Comparison of ENCODE assay signal across 2 cellular contexts in genomic region chr7:132390705-132391104, GRCh38.
TF ChIP-seq lines count a peak whose summit lies in the region.

No MANE protein-coding gene starts in this region.

TF ChIP-seq in A549, 52 proteins besides CTCF, POLR2A, EP300 and RAD21:
- TF ChIP-seq MAX (IDR thresholded peaks at IDR 0.05), result no peak
- TF ChIP-seq RARB (CRISPR knock-in tag; IDR thresholded peaks at IDR 0.05), result no peak
- TF ChIP-seq FOXS1 (CRISPR knock-in tag; IDR thresholded peaks at IDR 0.05), result no peak
- no peak for TF ChIP-seq EHMT2 (IDR thresholded peaks at IDR 0.05; ENCODE audit: low read depth)
- no peak for TF ChIP-seq EHF (CRISPR knock-in tag; IDR thresholded peaks at IDR 0.05)
- no peak for TF ChIP-seq ESRRA (IDR thresholded peaks at IDR 0.05; ENCODE audit: borderline replicate concordance, low read length)
- TF ChIP-seq E2F6 (IDR thresholded peaks at IDR 0.05; ENCODE audit: borderline replicate concordance, low read depth), result no peak
- no peak for TF ChIP-seq MAFK (IDR thresholded peaks at IDR 0.05; ENCODE audit: partially characterized antibody)

TF ChIP-seq in IMR-90, 13 proteins besides CTCF, POLR2A, EP300 and RAD21:
- TF ChIP-seq RCOR1 (IDR thresholded peaks at IDR 0.05; ENCODE audit: insufficient replicate concordance, low read length), result no peak
- no peak for TF ChIP-seq CEBPB (IDR thresholded peaks at IDR 0.05; ENCODE audit: low read depth, low read length)
- no peak for TF ChIP-seq MAFK (IDR thresholded peaks at IDR 0.05; ENCODE audit: low read depth, low read length)
